ENCODE assay signal across 37 cellular contexts in the genomic region with DNA sequence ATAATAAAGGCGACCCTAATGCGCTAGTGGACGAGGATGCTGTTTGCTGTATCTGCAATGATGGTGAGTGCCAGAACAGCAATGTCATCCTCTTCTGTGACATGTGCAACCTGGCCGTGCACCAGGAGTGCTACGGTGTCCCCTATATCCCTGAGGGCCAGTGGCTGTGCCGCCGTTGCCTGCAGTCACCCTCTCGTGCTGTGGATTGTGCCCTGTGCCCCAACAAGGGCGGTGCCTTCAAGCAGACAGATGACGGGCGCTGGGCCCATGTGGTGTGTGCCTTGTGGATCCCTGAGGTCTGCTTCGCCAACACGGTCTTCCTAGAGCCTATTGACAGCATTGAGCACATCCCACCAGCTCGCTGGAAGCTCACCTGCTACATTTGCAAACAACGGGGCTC. TPM values are rescaled to one million over a fixed set of nuclear protein-coding genes. Genes with fewer than 3 reads are reported as not detected.
"Had no signal": no experiment of that assay in that cellular context is flagged by ENCODE, and none has a peak within 500 bp of the region (broad histone marks: within the 10 kb centered on the region; RNA-seq: fewer than 3 reads in every experiment).

No MANE protein-coding gene starts in this region.

- H3K4me3 Mint-ChIP-seq: immature natural killer cell; mesothelial cell of epicardium; naive thymus-derived CD4-positive, alpha-beta T cell; natural killer cell treated with Interleukin-12 subunit alpha and Interleukin-12 subunit beta and Interleukin-15 and Interleukin-18, amount 100 ng/mL, for 72 hours; stimulated activated naive B cell treated with anti-CD40 and anti-IgM and Interleukin-4, amounts not matched to agents 10 μg/mL and 1 μg/mL and 100 μg/mL, for 72 hours had no signal

- H3K9ac ChIP-seq: parathyroid adenoma had no signal

- H3K27me3 ChIP-seq: left lung, right atrium auricular region, right lobe of liver, stomach, testis, thyroid gland, transverse colon, upper lobe of left lung, vagina had no signal

- H3K27ac ChIP-seq: left lung, lower lobe of right lung, parathyroid adenoma, right atrium auricular region, right lobe of liver, stomach, testis, thyroid gland, transverse colon, upper lobe of left lung, vagina had no signal

- H3K27ac Mint-ChIP-seq: mesothelial cell of epicardium; natural killer cell treated with Interleukin-12 subunit alpha and Interleukin-12 subunit beta and Interleukin-15 and Interleukin-18, amount 100 ng/mL, for 72 hours; progenitor cell of endocrine pancreas; stimulated activated naive B cell treated with anti-CD40 and anti-IgM and Interleukin-4, amounts not matched to agents 10 μg/mL and 1 μg/mL and 100 μg/mL, for 72 hours had no signal

- H3K4me3 ChIP-seq: left lung, lower lobe of right lung, mucosa of descending colon, right atrium auricular region, right lobe of liver, smooth muscle cell, stomach, testis, thyroid gland, transverse colon, upper lobe of left lung, vagina had no signal

- FAIRE-seq: islet of Langerhans, kidney had no signal

- H3K4me1 Mint-ChIP-seq: mesothelial cell of epicardium had no signal

- H2AFZ ChIP-seq: parathyroid adenoma had no signal

- H3K4me1 ChIP-seq: parathyroid adenoma, right lobe of liver, thyroid gland, transverse colon had no signal

- H3K9me3 Mint-ChIP-seq: immature natural killer cell; mesothelial cell of epicardium; naive thymus-derived CD4-positive, alpha-beta T cell; natural killer cell treated with Interleukin-12 subunit alpha and Interleukin-12 subunit beta and Interleukin-15 and Interleukin-18, amount 100 ng/mL, for 72 hours; stimulated activated naive B cell treated with anti-CD40 and anti-IgM and Interleukin-4, amounts not matched to agents 10 μg/mL and 1 μg/mL and 100 μg/mL, for 72 hours had no signal

- DNase-seq: hypothalamus; immature natural killer cell; kidney; left colon; left lung; lower lobe of right lung; mammary epithelial cell; mesendoderm; mucosa of descending colon; naive thymus-derived CD4-positive, alpha-beta T cell; nucleus accumbens; right lobe of liver; stimulated activated CD4-positive, alpha-beta T cell treated with anti-CD3 and anti-CD28 coated beads, Interleukin-1b, Interleukin-23, amount 100 ng/mL, for 48 hours; stimulated activated CD4-positive, alpha-beta T cell treated with anti-CD3 and anti-CD28 coated beads, Interleukin-2, amount 100 ng/mL, for 48 hours; stimulated activated CD4-positive, alpha-beta T cell treated with anti-CD3 and anti-CD28 coated beads, Interleukin-4, amount 100 ng/mL, for 4 hours; stimulated activated CD8-positive, alpha-beta memory T cell treated with anti-CD3 and anti-CD28 coated beads, Interleukin-4, amount 100 ng/mL, for 48 hours; stimulated activated naive B cell treated with anti-CD40 and anti-IgM and Interleukin-4, amounts not matched to agents 10 μg/mL and 1 μg/mL and 100 μg/mL, for 72 hours; stimulated activated naive CD8-positive, alpha-beta T cell treated with anti-CD3 and anti-CD28 coated beads, Interleukin-15, Interleukin-2, amounts not matched to agents 100 U/mL and 50 U/mL, for 24 hours; stomach; testis; thyroid gland; transverse colon; upper lobe of left lung had no signal

- H3K4me2 ChIP-seq: smooth muscle cell had no signal

- ATAC-seq: left colon; left lung; lower lobe of right lung; mucosa of descending colon; naive thymus-derived CD4-positive, alpha-beta T cell; natural killer cell treated with Interleukin-12 subunit alpha and Interleukin-12 subunit beta and Interleukin-15 and Interleukin-18, amount 100 ng/mL, for 72 hours; right lobe of liver; stimulated activated naive B cell treated with anti-CD40 and anti-IgM and Interleukin-4, amounts not matched to agents 10 μg/mL and 1 μg/mL and 100 μg/mL, for 72 hours; stimulated activated naive CD8-positive, alpha-beta T cell treated with anti-CD3 and anti-CD28 coated beads, Interleukin-15, Interleukin-2, amounts not matched to agents 100 U/mL and 50 U/mL, for 24 hours had no signal

- H3K27me3 Mint-ChIP-seq: naive thymus-derived CD4-positive, alpha-beta T cell; natural killer cell treated with Interleukin-12 subunit alpha and Interleukin-12 subunit beta and Interleukin-15 and Interleukin-18, amount 100 ng/mL, for 72 hours; progenitor cell of endocrine pancreas; stimulated activated naive B cell treated with anti-CD40 and anti-IgM and Interleukin-4, amounts not matched to agents 10 μg/mL and 1 μg/mL and 100 μg/mL, for 72 hours had no signal

- H3K9me3 ChIP-seq: left lung, lower lobe of right lung, mucosa of descending colon, right atrium auricular region, right lobe of liver, stomach, testis, thyroid gland, transverse colon, upper lobe of left lung, vagina had no signal

RNA-seq across cellular contexts. Expression of a gene that starts 35.5 kb away (rescaled TPM):
- total RNA-seq: left colon, liver, mammary epithelial cell, myocyte, osteocyte, pulmonary artery endothelial cell, renal cortical epithelial cell, right atrium auricular region, right lobe of liver, smooth muscle cell, stomach, thyroid gland, transverse colon, urinary bladder, vagina had no signal
- polyA plus RNA-seq: liver, mammary epithelial cell, smooth muscle cell had no signal
